ENCODE assay signal across 1 cellular context in genomic region chr10:102651455-102652169, GRCh38.
TF ChIP-seq lines count a peak whose summit lies in the region.

No MANE protein-coding gene starts in this region.

TF ChIP-seq in HepG2, 621 proteins besides CTCF, POLR2A, EP300 and RAD21 (continued from another document):
- TF ChIP-seq NRL (CRISPR knock-in tag; IDR thresholded peaks at IDR 0.05; ENCODE audit: borderline replicate concordance) (no peak), SKIL (CRISPR knock-in tag; IDR thresholded peaks at IDR 0.05; ENCODE audit: borderline replicate concordance) (no peak), ZNF7 (CRISPR knock-in tag; IDR thresholded peaks at IDR 0.05) (no peak), POLR2AphosphoS5 (IDR thresholded peaks at IDR 0.05; ENCODE audit: low read depth, low read length) (no peak), MLXIP (CRISPR knock-in tag; IDR thresholded peaks at IDR 0.05; ENCODE audit: borderline replicate concordance) (no peak), ZBTB37 (CRISPR knock-in tag; IDR thresholded peaks at IDR 0.05) (no peak), RFX1 (IDR thresholded peaks at IDR 0.05) (no peak), ZNF468 (CRISPR knock-in tag; IDR thresholded peaks at IDR 0.05) (no peak), ELF1 (CRISPR knock-in tag; IDR thresholded peaks at IDR 0.05) (no peak), BRF2 (CRISPR knock-in tag; IDR thresholded peaks at IDR 0.05) (no peak), HNRNPL (IDR thresholded peaks at IDR 0.05; ENCODE audit: low read depth, low read length) (0 out of 2 replicates have a peak, but pooled peaks have one; percentile 49), TEAD2 (CRISPR knock-in tag; IDR thresholded peaks at IDR 0.05) (no peak), TBP (CRISPR knock-in tag; IDR thresholded peaks at IDR 0.05) (no peak), RBFOX2 (IDR thresholded peaks at IDR 0.05; ENCODE audit: low read depth, low read length) (peak; percentile 66), SRY (CRISPR knock-in tag; IDR thresholded peaks at IDR 0.05) (no peak), ZNF263 (CRISPR knock-in tag; IDR thresholded peaks at IDR 0.05) (no peak), AGO2 (optimal IDR thresholded peaks at IDR 0.05; ENCODE audit: low read depth, low read length) (peak; percentile 84)
TF ChIP-seq in HepG2: peak in this region for 3.
